Comparison of ENCODE assay signal across 16 cellular contexts in genomic region chr2:236025892-236026291, GRCh38.
DNase-seq lines count a peak whose midpoint lies in the region; ATAC-seq and TF ChIP-seq lines count a peak whose summit lies in the region.
"Had no signal": no experiment of that assay in that cellular context is flagged by ENCODE, and none has a peak within 500 bp of the region (broad histone marks: within the 10 kb centered on the region; RNA-seq: fewer than 3 reads in every experiment).

No MANE protein-coding gene starts in this region.

- TF ChIP-seq RAD21 in IMR-90 (IDR thresholded peaks at IDR 0.05; ENCODE audit: low read length) = no peak

- ATAC-seq in IMR-90 (ENCODE audit: low read depth) (no peak), mucosa of descending colon (peak; percentile 53)
- ATAC-seq: A549; CD8-positive, alpha-beta T cell had no signal

- in situ Hi-C loops in IMR-90 (cut with MboI; ENCODE audit: low sequenced_read_pairs) = no loop called here

- intact Hi-C loops in IMR-90 (cut with micrococcal nuclease) (no loop called here), mucosa of descending colon (cut with DNase I, micrococcal nuclease) (no loop called here)

- peaks cover 9% of the 10 kb centered on the region; the same call in 1 of the 2 replicates for H3K4me1 ChIP-seq in IMR-90 (ENCODE audit: control insufficient read depth, insufficient read depth, low read length)
- peaks cover 3% of the 10 kb centered on the region for H3K4me1 ChIP-seq in mucosa of descending colon (ENCODE audit: low read depth)
- peaks cover 0 to 2% of the 10 kb centered on the region in 2 donors for H3K4me1 ChIP-seq in neuronal stem cell (ENCODE audit: control insufficient read depth in 2 of 2, insufficient read depth in 1 of 2, low read depth in 1 of 2, low read length in 2 of 2)
- H3K4me1 ChIP-seq: A549, Caco-2 had no signal

- H3K14ac ChIP-seq in IMR-90 (replicated peaks; ENCODE audit: low read depth, low read length) (no peak overlapping the region), neuronal stem cell (ENCODE audit: low read length) (no peak overlapping the region)

- H2BK120ac ChIP-seq in IMR-90 (ENCODE audit: low read depth, low read length) (no peak overlapping the region), neuronal stem cell (ENCODE audit: low read depth, low read length) (no peak overlapping the region)

- no peak for TF ChIP-seq POLR2A in IMR-90 (IDR thresholded peaks at IDR 0.05; ENCODE audit: low read depth, low read length)

- H2AFZ ChIP-seq in IMR-90 (replicated peaks; ENCODE audit: low read length, poor library complexity) = peak overlapping the region; percentile 26
- H2AFZ ChIP-seq in neuronal stem cell (ENCODE audit: low read length) = no peak overlapping the region

- H3K23ac ChIP-seq in IMR-90 (ENCODE audit: low read depth, low read length) = no peak overlapping the region
- H3K23ac ChIP-seq in neuronal stem cell (ENCODE audit: low read depth, low read length, poor library complexity) = peak overlapping the region; percentile 3

- H3K9me3 ChIP-seq in IMR-90 (ENCODE audit: control insufficient read depth, insufficient read depth, low read length) = no peaks in the 10 kb centered on the region
- H3K9me3 ChIP-seq in mucosa of descending colon = no peaks in the 10 kb centered on the region
- peaks cover 0 to 18% of the 10 kb centered on the region in 2 donors for H3K9me3 ChIP-seq in neuronal stem cell (replicated peaks in 1 of 2; ENCODE audit: control insufficient read depth in 2 of 2, insufficient read depth in 1 of 2, low read depth in 1 of 2, low read length in 2 of 2)
- H3K9me3 ChIP-seq: A549, Caco-2 had no signal

- H2BK20ac ChIP-seq in IMR-90 (ENCODE audit: low read depth, low read length) = no peak overlapping the region

- H2BK12ac ChIP-seq in neuronal stem cell (ENCODE audit: low read length) = no peak overlapping the region

- H4K20me1 ChIP-seq in IMR-90 (ENCODE audit: insufficient read depth, low read length) = no peaks in the 10 kb centered on the region
- H4K20me1 ChIP-seq: BLaER1 treated with 17β-estradiol and CSF1 and Interleukin-3, amounts not matched to agents 10 nM and 100 nM had no signal

- no peaks in the 10 kb centered on the region for H3K9me1 ChIP-seq in IMR-90 (ENCODE audit: insufficient read depth, low read length)

- H3K36me3 ChIP-seq in IMR-90 (ENCODE audit: control insufficient read depth, insufficient read depth, low read length) (no peaks in the 10 kb centered on the region), mucosa of descending colon (ENCODE audit: low read depth) (no peaks in the 10 kb centered on the region), neuronal stem cell (replicated peaks in 1 of 2; ENCODE audit: control insufficient read depth in 2 of 2, insufficient read depth in 2 of 2, low read length in 2 of 2) (peaks cover 4 to 16% of the 10 kb centered on the region in 2 donors)

- TF ChIP-seq CTCF in IMR-90 (conservative IDR thresholded peaks at IDR 0.05; ENCODE audit: low read depth, low read length) = no peak
- no peak for TF ChIP-seq CTCF in mucosa of descending colon (IDR thresholded peaks at IDR 0.05)

- H3K4ac ChIP-seq in IMR-90 (ENCODE audit: low read depth, low read length) (no peak overlapping the region), neuronal stem cell (ENCODE audit: low read length) (no peak overlapping the region)

- DNase-seq in IMR-90 (no peak), mucosa of descending colon (no peak), neuronal stem cell (ENCODE audit: low spot score) (no peak), inferior parietal cortex (ENCODE audit: extremely low spot score) (no peak), NCI-H1092 (lab: John Stamatoyannopoulos, UW) (no peak)
- DNase-seq: AML-193; Caco-2; Calu3; CD4-positive, alpha-beta T cell; CD8-positive, alpha-beta T cell; DMS79 treated with DMSO at 0.1 percent for 48 hours; GF-D8 had no signal

- H3K56ac ChIP-seq in IMR-90 (ENCODE audit: extremely low read depth, insufficient read depth, low read length) = no peak overlapping the region

- H4K8ac ChIP-seq in IMR-90 (ENCODE audit: low read depth in 2 of 2, low read length in 2 of 2) = no peak overlapping the region
- H4K8ac ChIP-seq in neuronal stem cell (ENCODE audit: low read depth, low read length) = no peak overlapping the region

- H4K91ac ChIP-seq in IMR-90 (ENCODE audit: insufficient read depth, low read depth, low read length) = no peak overlapping the region
- no peak overlapping the region for H4K91ac ChIP-seq in neuronal stem cell (ENCODE audit: low read depth, low read length, poor library complexity)

- no peak overlapping the region for H2BK5ac ChIP-seq in IMR-90 (ENCODE audit: low read depth, low read length, poor library complexity, severe bottlenecking)
- H2BK5ac ChIP-seq in neuronal stem cell (ENCODE audit: low read length) = no peak overlapping the region

- H3K4me2 ChIP-seq in IMR-90 (ENCODE audit: low read depth, low read length) (no peak overlapping the region), neuronal stem cell (ENCODE audit: insufficient read depth, low read length, poor library complexity, severe bottlenecking) (no peak overlapping the region)
- H3K4me2 ChIP-seq: A549; BLaER1 treated with 17β-estradiol and CSF1 and Interleukin-3, amounts not matched to agents 10 nM and 100 nM had no signal

- H3K27me3 ChIP-seq in IMR-90 (ENCODE audit: control insufficient read depth, insufficient read depth, low read length) = no peaks in the 10 kb centered on the region
- H3K27me3 ChIP-seq in neuronal stem cell (ENCODE audit: control insufficient read depth in 3 of 3, insufficient read depth in 3 of 3, low read depth in 1 of 3, low read length in 3 of 3) = no peaks in the 10 kb centered on the region
- H3K27me3 ChIP-seq: BLaER1 treated with 17β-estradiol and CSF1 and Interleukin-3, amounts not matched to agents 10 nM and 100 nM had no signal

- H3K18ac ChIP-seq in IMR-90 (ENCODE audit: low read depth, low read length) (no peak overlapping the region; the same call in 1 of the 2 replicates), neuronal stem cell (ENCODE audit: low read length) (no peak overlapping the region)

- no peak overlapping the region for H2BK15ac ChIP-seq in IMR-90 (ENCODE audit: low read depth, low read length)
- no peak overlapping the region for H2BK15ac ChIP-seq in neuronal stem cell (ENCODE audit: low read length)

- no peak overlapping the region for H4K5ac ChIP-seq in IMR-90 (ENCODE audit: low read depth, low read length)

- WGBS in IMR-90 (ENCODE audit: extremely low coverage in 2 of 2, insufficient read length in 1 of 2), 2 experiments = no CpG with 5 or more reads among the region's 3 CpGs
- WGBS in neuronal stem cell (ENCODE audit: extremely low coverage in 2 of 2, insufficient read length in 2 of 2, insufficient replicate concordance in 1 of 2), 2 donors = no CpG with 5 or more reads among the region's 3 CpGs

- no peaks in the 10 kb centered on the region for H3K79me1 ChIP-seq in IMR-90 (ENCODE audit: low read depth in 1 of 2, low read length in 2 of 2)
- H3K79me1 ChIP-seq in neuronal stem cell (ENCODE audit: low read depth, low read length) = no peaks in the 10 kb centered on the region

- dilution Hi-C loops in IMR-90 (cut with HindIII; ENCODE audit: low sequenced_read_pairs, unreplicated experiment) = no loop called here

- BruUV-seq in IMR-90 (replicated peaks; lab: Mats Ljungman, UMichigan) = no TSS peak

- no peak overlapping the region for H3K9ac ChIP-seq in IMR-90 (ENCODE audit: low read depth, low read length)
- H3K9ac ChIP-seq in neuronal stem cell (ENCODE audit: low read depth, low read length, poor library complexity) = no peak overlapping the region
- H3K9ac ChIP-seq: BLaER1 treated with 17β-estradiol and CSF1 and Interleukin-3, amounts not matched to agents 10 nM and 100 nM had no signal

- CTCF ChIA-PET in IMR-90 (lab: Yijun Ruan, JAX) = no interaction called here

- POLR2A ChIA-PET in IMR-90 (lab: Charles Lee; ENCODE audit: unreplicated experiment) = no interaction called here

- no peak overlapping the region for H3K27ac ChIP-seq in IMR-90 (ENCODE audit: insufficient read depth, low read length)
- no peak overlapping the region for H3K27ac ChIP-seq in neuronal stem cell (replicated peaks; ENCODE audit: low read length)
- H3K27ac ChIP-seq: 22Rv1; A549; BLaER1 treated with 17β-estradiol and CSF1 and Interleukin-3, amounts not matched to agents 10 nM and 100 nM; C4-2B had no signal

- H3K4me3 ChIP-seq in IMR-90 (ENCODE audit: insufficient read depth, low read depth, low read length) (no peak overlapping the region), mucosa of descending colon (no peak overlapping the region), neuronal stem cell (ENCODE audit: low read length in 2 of 2) (no peak overlapping the region)
- H3K4me3 ChIP-seq: A549; BLaER1 treated with 17β-estradiol and CSF1 and Interleukin-3, amounts not matched to agents 10 nM and 100 nM had no signal

- no peak overlapping the region for H2AK5ac ChIP-seq in IMR-90 (ENCODE audit: low read depth, low read length)
- H2AK5ac ChIP-seq in neuronal stem cell (ENCODE audit: low read depth, low read length) = no peak overlapping the region

- H2AK9ac ChIP-seq in IMR-90 (replicated peaks; ENCODE audit: low read depth, low read length, poor library complexity) = no peak overlapping the region

TF ChIP-seq in IMR-90, 13 proteins besides CTCF, POLR2A, EP300 and RAD21:
- TF ChIP-seq MAZ (IDR thresholded peaks at IDR 0.05; ENCODE audit: borderline replicate concordance, low read depth, low read length) (no peak), RCOR1 (IDR thresholded peaks at IDR 0.05; ENCODE audit: insufficient replicate concordance, low read length) (no peak), NFE2L2 (IDR thresholded peaks at IDR 0.05; ENCODE audit: low read depth, low read length) (no peak), BHLHE40 (IDR thresholded peaks at IDR 0.05; ENCODE audit: low read depth, low read length) (no peak)
